Comparison of ENCODE assay signal across 12 cellular contexts in the genomic region with DNA sequence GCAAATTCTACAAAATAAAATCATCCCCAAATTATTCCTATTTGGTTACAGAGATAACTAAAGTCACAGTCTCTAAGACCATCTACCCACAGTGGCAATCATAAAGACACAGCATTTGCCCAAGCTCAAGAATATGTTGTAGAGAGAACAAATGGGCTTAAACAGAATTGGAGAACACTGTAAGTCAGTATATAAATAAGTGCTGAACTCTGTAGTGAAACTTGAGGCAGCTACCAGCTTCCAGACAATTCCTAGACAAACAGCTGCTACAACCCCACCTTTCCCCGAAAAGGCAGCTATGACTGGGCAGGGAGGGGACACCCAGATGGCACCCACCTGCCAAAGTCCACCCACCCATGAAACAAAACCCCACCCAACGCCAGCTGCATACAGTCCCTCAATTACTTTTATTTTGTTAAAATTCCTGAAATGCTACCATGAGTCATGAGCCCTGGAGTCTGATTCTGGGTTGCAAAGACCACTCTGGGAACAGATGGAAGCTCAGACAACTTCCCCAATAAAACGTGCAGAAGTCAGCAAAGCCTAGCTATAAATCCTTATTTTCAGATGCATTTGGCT. TPM values are rescaled to one million over a fixed set of nuclear protein-coding genes. Genes with fewer than 3 reads are reported as not detected.
A peak's percentile ranks its signal among the peaks of the same experiment; 100 is the strongest.
DNase-seq lines count a peak whose midpoint lies in the region; ATAC-seq and TF ChIP-seq lines count a peak whose summit lies in the region.
"Had no signal": no experiment of that assay in that cellular context is flagged by ENCODE, and none has a peak within 500 bp of the region (broad histone marks: within the 10 kb centered on the region; RNA-seq: fewer than 3 reads in every experiment).

No MANE protein-coding gene starts in this region.

- H3K27ac ChIP-seq in heart left ventricle (peak overlapping the region in 10 of 12 donors; percentile 7 to 83 (median 67)), right cardiac atrium (ENCODE audit: low read length) (no peak overlapping the region)

- H3K4me1 Mint-ChIP-seq in T-helper 17 cell: peaks cover 38% of the 10 kb centered on the region
- peaks cover 58% of the 10 kb centered on the region for H3K4me1 Mint-ChIP-seq in type B pancreatic cell (ENCODE audit: unreplicated experiment)

- H3K9me3 Mint-ChIP-seq in type B pancreatic cell: peaks cover 4% of the 10 kb centered on the region
- peaks cover 13 to 14% of the 10 kb centered on the region in 2 donors for H3K9me3 Mint-ChIP-seq in activated naive CD4-positive, alpha-beta T cell treated with anti-CD3 and anti-CD28 coated beads, Interleukin-2, amount 50 U/mL, for 72 hours

- H3K4me1 ChIP-seq in heart left ventricle (peaks cover 21 to 90% (median 72%) of the 10 kb centered on the region in 12 donors), right cardiac atrium (ENCODE audit: control insufficient read depth, insufficient read depth, low read length) (peaks cover 31% of the 10 kb centered on the region)

- H3K9me3 ChIP-seq in heart left ventricle: peaks cover 0 to 10% (median 2%) of the 10 kb centered on the region in 12 donors
- no peaks in the 10 kb centered on the region for H3K9me3 ChIP-seq in right cardiac atrium (ENCODE audit: control insufficient read depth, low read length)
- H3K9me3 ChIP-seq in T-helper 17 cell (ENCODE audit: control insufficient read depth, low read length, poor library complexity, severe bottlenecking): no peaks in the 10 kb centered on the region

- H3K27me3 ChIP-seq in heart left ventricle (no peaks in the 10 kb centered on the region), right cardiac atrium (ENCODE audit: control insufficient read depth, insufficient read depth) (no peaks in the 10 kb centered on the region)

- H3K27me3 Mint-ChIP-seq in T-helper 17 cell (no peaks in the 10 kb centered on the region), type B pancreatic cell (no peaks in the 10 kb centered on the region)
- H3K27me3 Mint-ChIP-seq: stimulated activated naive CD8-positive, alpha-beta T cell treated with anti-CD3 and anti-CD28 coated beads, Interleukin-15, amount 100 ng/mL, for 72 hours had no signal

- no peaks in the 10 kb centered on the region for H3K36me3 ChIP-seq in heart left ventricle

- H3K27ac Mint-ChIP-seq in T-helper 17 cell: peak overlapping the region; percentile 43
- H3K27ac Mint-ChIP-seq in type B pancreatic cell: peak overlapping the region; percentile 55
- H3K27ac Mint-ChIP-seq in activated naive CD4-positive, alpha-beta T cell treated with anti-CD3 and anti-CD28 coated beads, Interleukin-2, amount 50 U/mL, for 72 hours: no peak overlapping the region

- no peak for TF ChIP-seq POLR2A in heart left ventricle (IDR thresholded peaks at IDR 0.05)

- ATAC-seq in heart left ventricle: peak in 2 of 4 donors; percentile 10 to 30
- ATAC-seq in right cardiac atrium: no peak
- no peak for ATAC-seq in T-helper 17 cell
- no peak for ATAC-seq in activated naive CD4-positive, alpha-beta T cell treated with anti-CD3 and anti-CD28 coated beads, Interleukin-2, amount 50 U/mL, for 72 hours
- ATAC-seq: stimulated activated naive CD8-positive, alpha-beta T cell treated with anti-CD3 and anti-CD28 coated beads, Interleukin-15, amount 100 ng/mL, for 72 hours had no signal

- H3K4me3 ChIP-seq in heart left ventricle (no peak overlapping the region), right cardiac atrium (ENCODE audit: low read length) (no peak overlapping the region)

- H3K36me3 Mint-ChIP-seq in T-helper 17 cell (ENCODE audit: low read depth) (peaks cover 2% of the 10 kb centered on the region), type B pancreatic cell (peaks cover 18% of the 10 kb centered on the region)
- H3K36me3 Mint-ChIP-seq in activated naive CD4-positive, alpha-beta T cell treated with anti-CD3 and anti-CD28 coated beads, Interleukin-2, amount 50 U/mL, for 72 hours: peaks cover 23 to 27% of the 10 kb centered on the region in 2 donors

- 47 to 68% (median 57%) methylated on average over 3 of the region's 3 CpGs for WGBS in heart left ventricle, 4 donors
- 56% methylated on average over 3 of the region's 3 CpGs for WGBS in right cardiac atrium

- TF ChIP-seq CTCF in heart left ventricle (IDR thresholded peaks at IDR 0.05) (no peak), type B pancreatic cell (conservative IDR thresholded peaks at IDR 0.05) (no peak)

- intact Hi-C loops in heart left ventricle (cut with DNase I) (loop anchor here in 1 of 10 donors (2.0 kb wide), 1 partner anchor 23 kb away; no protein-coding TSS in a partner anchor), right cardiac atrium (cut with DNase I) (no loop called here)

- H3K4me3 Mint-ChIP-seq in T-helper 17 cell: no peak overlapping the region
- peak overlapping the region; percentile 4 for H3K4me3 Mint-ChIP-seq in type B pancreatic cell
- H3K4me3 Mint-ChIP-seq: stimulated activated naive CD8-positive, alpha-beta T cell treated with anti-CD3 and anti-CD28 coated beads, Interleukin-15, amount 100 ng/mL, for 72 hours had no signal

- no peak for DNase-seq in heart left ventricle
- DNase-seq in right cardiac atrium: no peak
- no peak for DNase-seq in T-helper 17 cell
- peak; percentile 31 for DNase-seq in iris pigment epithelial cell (ENCODE audit: low read depth)
- no peak for DNase-seq in type B pancreatic cell (ENCODE audit: extremely low spot score, unreplicated experiment)
- DNase-seq in activated CD8-positive, alpha-beta memory T cell treated with anti-CD3 and anti-CD28 coated beads, Interleukin-2, amount 50 U/mL, for 48 hours: no peak
- no peak for DNase-seq in activated naive CD4-positive, alpha-beta T cell treated with anti-CD3 and anti-CD28 coated beads, Interleukin-2, amount 50 U/mL, for 72 hours (ENCODE audit: low spot score in 2 of 2)
- DNase-seq in HUDEP-2 (lab: John Stamatoyannopoulos, UW; ENCODE audit: unreplicated experiment in 76 of 76): no peak
- DNase-seq: 8988T; H9; NCI-H1048; stimulated activated naive CD8-positive, alpha-beta T cell treated with anti-CD3 and anti-CD28 coated beads, Interleukin-15, amount 100 ng/mL, for 72 hours had no signal

RNA-seq across cellular contexts. Expression of a gene that starts 24.4 kb away (rescaled TPM):
- total RNA-seq in heart left ventricle (10 to 100 TPM; 17.1 to 40.2 (median 28.5) TPM), right cardiac atrium (10 to 100 TPM; 14.4 to 31.1 (median 21.9) TPM), T-helper 17 cell (10 to 100 TPM; 30.1 to 30.7 TPM), type B pancreatic cell (ENCODE audit: low replicate concordance) (31.6 and 45.8 TPM in 2 replicates)
- polyA plus RNA-seq in heart left ventricle (1 to 10 TPM; 2.0 to 9.6 TPM), right cardiac atrium (2.1 TPM)
- total RNA-seq in activated naive CD4-positive, alpha-beta T cell treated with anti-CD3 and anti-CD28 coated beads, Interleukin-2, amount 50 U/mL, for 72 hours: 10 to 100 TPM; 15.1 to 15.2 TPM

Comparison
In these comparisons a context has a peak if more than half of its experiments do, and no peak if none do; other contexts are left out.
1. H3K27ac Mint-ChIP-seq: peak in T-helper 17 cell (single experiment) and type B pancreatic cell (single experiment); none in activated naive CD4-positive, alpha-beta T cell treated with anti-CD3 and anti-CD28 coated beads, Interleukin-2, amount 50 U/mL, for 72 hours (0 of 2).